ENCODE assay signal across 7 cellular contexts in the genomic region with DNA sequence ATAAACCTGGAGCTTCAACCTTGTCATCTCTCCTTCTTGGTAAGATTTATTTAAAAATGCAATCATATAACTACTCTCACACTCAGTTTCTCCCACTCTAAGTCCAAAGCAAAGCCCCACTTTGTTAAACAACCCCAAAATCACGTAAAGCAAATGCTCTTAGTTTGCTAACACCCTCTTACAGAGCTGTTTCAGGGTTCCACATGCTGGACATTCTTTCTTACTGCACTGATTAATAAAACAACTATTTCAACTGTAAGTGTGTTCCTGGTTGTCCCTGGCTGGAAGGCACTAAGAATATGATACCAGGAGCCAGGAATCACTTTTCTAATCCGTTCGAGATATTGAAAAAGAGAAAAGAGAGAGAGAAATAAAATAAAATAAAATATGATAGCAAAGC. TPM values are rescaled to one million over a fixed set of nuclear protein-coding genes. Genes with fewer than 3 reads are reported as not detected.
A peak's percentile ranks its signal among the peaks of the same experiment; 100 is the strongest.
DNase-seq lines count a peak whose midpoint lies in the region; ATAC-seq, FAIRE-seq and TF ChIP-seq lines count a peak whose summit lies in the region.
"Not testable (repeated sequence)": the region's sequence is repeated elsewhere in the genome, so short reads cannot be mapped to it uniquely, and the experiment has no call there.
"Had no signal": no experiment of that assay in that cellular context is flagged by ENCODE, and none has a peak within 500 bp of the region (broad histone marks: within the 10 kb centered on the region; RNA-seq: fewer than 3 reads in every experiment).

No MANE protein-coding gene starts in this region.

- 17% methylated on average over 3 of the region's 3 CpGs for WGBS in right lobe of liver (ENCODE audit: insufficient coverage, low coverage, low lambda C conversion rate, missing lambda C conversion rate)

- not testable (repeated sequence) for H3K27ac ChIP-seq in RWPE2 (ENCODE audit: poor library complexity, severe bottlenecking); foreskin keratinocyte; right lobe of liver

- FAIRE-seq in HTR-8/SVneo (lab: Jason Lieb, UNC): peak; percentile 64

- not testable (repeated sequence) for H3K9me3 ChIP-seq in RWPE2 (ENCODE audit: severe bottlenecking); right lobe of liver

- TF ChIP-seq CTCF in RWPE2 (IDR thresholded peaks at IDR 0.05; ENCODE audit: poor library complexity, severe bottlenecking) (peak; percentile 5), epithelial cell of proximal tubule (conservative IDR thresholded peaks at IDR 0.05; ENCODE audit: low read depth, low read length) (peak; percentile 15), foreskin keratinocyte (conservative IDR thresholded peaks at IDR 0.05) (peak; percentile 30), right lobe of liver (IDR thresholded peaks at IDR 0.05) (peak in 3 of 4 donors; percentile 8 to 26 (median 24))

- not testable (repeated sequence) for H3K36me3 ChIP-seq in RWPE2 (ENCODE audit: low read depth); right lobe of liver

- not testable (repeated sequence) for H3K4me1 ChIP-seq in RWPE2 (ENCODE audit: insufficient read depth, poor library complexity, severe bottlenecking); foreskin keratinocyte; right lobe of liver

- intact Hi-C loops in right lobe of liver (cut with DNase I): not testable (repeated sequence)

- H3K27me3 ChIP-seq in RWPE2 (ENCODE audit: insufficient read depth, poor library complexity, severe bottlenecking); foreskin keratinocyte; right lobe of liver: not testable (repeated sequence)

- ATAC-seq in RWPE2 (ENCODE audit: low read depth) (peak; percentile 45; the same call in 1 of the 3 replicates), right lobe of liver (peak; percentile 65 to 78 (median 71))
- not testable (repeated sequence) for ATAC-seq in foreskin keratinocyte

- not testable (repeated sequence) for H3K4me3 ChIP-seq in RWPE2 (ENCODE audit: severe bottlenecking); epithelial cell of proximal tubule (ENCODE audit: low read depth, low read length); right lobe of liver

- peak; percentile 36 for DNase-seq in EH (ENCODE audit: low read depth)
- DNase-seq in HTR-8/SVneo (ENCODE audit: insufficient read length, low spot score); RWPE2 (ENCODE audit: low spot score); epithelial cell of proximal tubule (ENCODE audit: low read depth); foreskin keratinocyte; right lobe of liver: not testable (repeated sequence)

- not testable (repeated sequence) for TF ChIP-seq POLR2A in right lobe of liver (IDR thresholded peaks at IDR 0.05)

RNA-seq across cellular contexts. Expression of a gene that starts 31.5 kb away (rescaled TPM):
- total RNA-seq in epithelial cell of proximal tubule (0.36 and 2.8 TPM in 2 replicates), foreskin keratinocyte (0.32 and 0.41 TPM in 2 replicates), right lobe of liver (1 to 10 TPM; 1.5 to 7.7 (median 3.1) TPM)
- polyA plus RNA-seq in foreskin keratinocyte: 0.16 and 0.30 TPM in 2 replicates
- total RNA-seq: A172 had no signal
